Comparison of ENCODE assay signal across 10 cellular contexts in the genomic region with DNA sequence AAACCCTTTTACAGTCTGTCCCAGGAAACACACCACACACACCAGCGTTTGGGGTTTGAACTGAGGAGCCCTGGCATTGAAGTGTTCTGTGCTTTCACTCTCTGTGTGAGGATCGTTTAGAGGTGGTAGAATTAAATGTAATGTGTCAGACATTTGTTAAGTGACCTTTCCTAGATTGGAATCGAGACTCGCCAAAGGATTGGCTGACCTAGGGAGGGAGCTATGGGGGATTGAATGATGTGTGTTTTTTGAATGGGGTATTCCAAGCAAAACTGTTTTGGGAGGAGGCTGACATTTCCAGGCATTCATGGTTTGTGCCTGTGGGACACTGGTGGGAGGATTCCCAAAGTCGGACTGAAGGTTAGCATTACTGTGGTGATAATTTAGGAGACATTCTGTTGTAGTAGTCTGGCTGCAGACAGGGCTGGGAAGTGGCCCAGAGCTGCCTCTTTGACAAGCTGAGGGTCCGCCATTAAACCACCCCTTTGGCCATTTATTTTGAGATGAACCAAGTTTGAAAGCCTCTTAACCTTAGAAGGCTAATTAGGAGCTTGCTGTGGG. TPM values are rescaled to one million over a fixed set of nuclear protein-coding genes. Genes with fewer than 3 reads are reported as not detected.
DNase-seq lines count a peak whose midpoint lies in the region; ATAC-seq and TF ChIP-seq lines count a peak whose summit lies in the region.
"Had no signal": no experiment of that assay in that cellular context is flagged by ENCODE, and none has a peak within 500 bp of the region (broad histone marks: within the 10 kb centered on the region; RNA-seq: fewer than 3 reads in every experiment).

No MANE protein-coding gene starts in this region.

- CTCF ChIA-PET in activated CD4-positive, alpha-beta T cell treated with anti-CD3 and anti-CD28 coated beads for 36 hours (lab: Charles Lee): interaction anchor here (2.3 kb wide), 1 partner anchor 275 kb away, joined by 6 read pairs; no protein-coding TSS in a partner anchor
- CTCF ChIA-PET in mammary epithelial cell (lab: Charles Lee; ENCODE audit: low non-redundant PET): interaction anchor here (0.6 kb wide), 1 partner anchor 76 kb away, joined by 4 read pairs; no protein-coding TSS in a partner anchor

- H3K4me1 ChIP-seq in mammary epithelial cell (ENCODE audit: insufficient read depth, low read length) (peaks cover 41% of the 10 kb centered on the region), suprapubic skin (peaks cover 35% of the 10 kb centered on the region)

- intact Hi-C loops in activated CD4-positive, alpha-beta T cell treated with anti-CD3 and anti-CD28 coated beads for 36 hours (cut with DNase I, micrococcal nuclease): loop anchor here (5.0 kb wide), 2 partner anchors 75 to 195 kb away; no protein-coding TSS in a partner anchor
- intact Hi-C loops in mammary epithelial cell (cut with micrococcal nuclease): loop anchor here (1.0 to 5.0 kb wide), 5 partner anchors 28 to 130 kb away; no protein-coding TSS in a partner anchor

- H2AFZ ChIP-seq in mammary epithelial cell (ENCODE audit: low read depth, low read length): no peak overlapping the region

- H3K27me3 ChIP-seq in mammary epithelial cell (ENCODE audit: insufficient read depth, low read length) (no peaks in the 10 kb centered on the region), kidney epithelial cell (ENCODE audit: control insufficient read depth, insufficient read depth, low read length) (no peaks in the 10 kb centered on the region), suprapubic skin (no peaks in the 10 kb centered on the region)

- H3K4me1 Mint-ChIP-seq in activated CD4-positive, alpha-beta T cell treated with anti-CD3 and anti-CD28 coated beads for 36 hours: peaks cover 20% of the 10 kb centered on the region

- dilution Hi-C loops in mammary epithelial cell (cut with HindIII; ENCODE audit: low sequenced_read_pairs): no loop called here

- peaks cover 20% of the 10 kb centered on the region for H3K27me3 Mint-ChIP-seq in activated CD4-positive, alpha-beta T cell treated with anti-CD3 and anti-CD28 coated beads for 36 hours

- peaks cover 5% of the 10 kb centered on the region for H3K9me3 Mint-ChIP-seq in activated CD4-positive, alpha-beta T cell treated with anti-CD3 and anti-CD28 coated beads for 36 hours (ENCODE audit: low read depth)

- H3K36me3 Mint-ChIP-seq in activated CD4-positive, alpha-beta T cell treated with anti-CD3 and anti-CD28 coated beads for 36 hours (ENCODE audit: low read depth): no peaks in the 10 kb centered on the region

- H3K27ac Mint-ChIP-seq in activated CD4-positive, alpha-beta T cell treated with anti-CD3 and anti-CD28 coated beads for 36 hours: no peak overlapping the region

- H3K79me2 ChIP-seq in mammary epithelial cell (ENCODE audit: insufficient read depth, low read length): peaks cover 68% of the 10 kb centered on the region

- no peak for TF ChIP-seq CTCF in mammary epithelial cell (conservative IDR thresholded peaks at IDR 0.05 in 1 of 2, IDR thresholded peaks at IDR 0.05 in 1 of 2; ENCODE audit: extremely low read depth in 1 of 2, insufficient read depth in 1 of 2, low read depth in 1 of 2, low read length in 2 of 2)
- TF ChIP-seq CTCF in kidney epithelial cell (IDR thresholded peaks at IDR 0.05; ENCODE audit: insufficient read depth, low read length, poor library complexity, severe bottlenecking): no peak
- no peak for TF ChIP-seq CTCF in suprapubic skin (IDR thresholded peaks at IDR 0.05)
- TF ChIP-seq CTCF in GM13976 (IDR thresholded peaks at IDR 0.05; ENCODE audit: borderline replicate concordance, control extremely low read depth, extremely low read depth, insufficient read depth, missing control alignments): no peak

- H3K27ac ChIP-seq in mammary epithelial cell (ENCODE audit: insufficient read depth, low read depth, low read length) (peak overlapping the region; percentile 88), suprapubic skin (peak overlapping the region; percentile 85)

- peak overlapping the region; percentile 81 for H3K4me2 ChIP-seq in mammary epithelial cell (ENCODE audit: insufficient read depth, low read depth, low read length)

- H3K9ac ChIP-seq in mammary epithelial cell (ENCODE audit: insufficient read depth, low read length): peak overlapping the region; percentile 97

- no peak for TF ChIP-seq EP300 in suprapubic skin (IDR thresholded peaks at IDR 0.05)

- H3K4me3 Mint-ChIP-seq in activated CD4-positive, alpha-beta T cell treated with anti-CD3 and anti-CD28 coated beads for 36 hours: peak overlapping the region; percentile 79

- no peak for DNase-seq in activated CD4-positive, alpha-beta T cell treated with anti-CD3 and anti-CD28 coated beads for 36 hours
- DNase-seq in activated CD4-positive, alpha-beta T cell treated with anti-CD3 and anti-CD28 coated beads for 48 hours: no peak
- DNase-seq in mammary epithelial cell (peak; percentile 29), kidney epithelial cell (ENCODE audit: low read depth) (no peak), suprapubic skin (ENCODE audit: low spot score in 2 of 2) (no peak), GM13976 (ENCODE audit: low spot score) (no peak), iPS-NIHi11 (ENCODE audit: low spot score) (no peak)
- DNase-seq: AML-193, NCI-H2081 treated with DMSO at 0.1 percent for 48 hours had no signal

- H3K36me3 ChIP-seq in mammary epithelial cell (ENCODE audit: insufficient read depth, low read length) (peaks cover 9% of the 10 kb centered on the region), kidney epithelial cell (ENCODE audit: control insufficient read depth, insufficient read depth, low read length) (no peaks in the 10 kb centered on the region), suprapubic skin (no peaks in the 10 kb centered on the region)

- H3K4me3 ChIP-seq in mammary epithelial cell (replicated peaks in 1 of 3; ENCODE audit: insufficient read depth in 1 of 3, low read depth in 2 of 3, low read length in 3 of 3) (peak overlapping the region; percentile 55 to 95 (median 79)), kidney epithelial cell (ENCODE audit: low read depth, low read length) (peak overlapping the region; percentile 78), suprapubic skin (peak overlapping the region; percentile 96)

- in situ Hi-C loops in mammary epithelial cell (cut with MboI; ENCODE audit: low sequenced_read_pairs in 2 of 2) (loop anchor here (5.0 to 10.0 kb wide), 2 partner anchors 72 to 75 kb away; no protein-coding TSS in a partner anchor), GM13976 (cut with MboI; ENCODE audit: low sequenced_read_pairs, unreplicated experiment) (no loop called here)

- H3K9me3 ChIP-seq in mammary epithelial cell (replicated peaks; ENCODE audit: insufficient read depth, low read length) (no peaks in the 10 kb centered on the region), suprapubic skin (no peaks in the 10 kb centered on the region)

- WGBS in mammary epithelial cell (ENCODE audit: low coverage, missing lambda C conversion rate): 38% methylated on average over 6 of the region's 6 CpGs
- 38% methylated on average over 6 of the region's 6 CpGs for WGBS in suprapubic skin

- TF ChIP-seq POLR2A in suprapubic skin (IDR thresholded peaks at IDR 0.05): no peak

- BruUV-seq in mammary epithelial cell (replicated peaks; lab: Mats Ljungman, UMichigan): no TSS peak

- H4K20me1 ChIP-seq in mammary epithelial cell (ENCODE audit: insufficient read depth, low read length): peaks cover 16% of the 10 kb centered on the region

- POLR2A ChIA-PET in activated CD4-positive, alpha-beta T cell treated with anti-CD3 and anti-CD28 coated beads for 36 hours (lab: Charles Lee): no interaction called here

- ATAC-seq in activated CD4-positive, alpha-beta T cell treated with anti-CD3 and anti-CD28 coated beads for 36 hours: no peak
- no peak for ATAC-seq in GM19351 (IDR thresholded peaks at IDR 0.05; ENCODE audit: unreplicated experiment)

RNA-seq across cellular contexts. Expression of gene MYO1B, which starts 1.7 kb away (rescaled TPM):
- total RNA-seq in activated CD4-positive, alpha-beta T cell treated with anti-CD3 and anti-CD28 coated beads for 36 hours: 10 to 100 TPM; 29.7 to 36.7 TPM
- total RNA-seq in mammary epithelial cell (100 to 1,000 TPM; 165 to 435 TPM), kidney epithelial cell (62.8 and 66.3 TPM in 2 replicates), suprapubic skin (10 to 100 TPM; 17.2 to 31.8 (median 28.8) TPM)
- 128 TPM for polyA plus RNA-seq in mammary epithelial cell
- 202 TPM for polyA minus RNA-seq in mammary epithelial cell
